ENCODE assay signal across 28 cellular contexts in genomic region chr12:117145597-117146154, GRCh38. TPM values are rescaled to one million over a fixed set of nuclear protein-coding genes. Genes with fewer than 3 reads are reported as not detected.
"Had no signal": no experiment of that assay in that cellular context is flagged by ENCODE, and none has a peak within 500 bp of the region (broad histone marks: within the 10 kb centered on the region; RNA-seq: fewer than 3 reads in every experiment).

No MANE protein-coding gene starts in this region.

- H3K9me3 ChIP-seq: pancreas, psoas muscle, right atrium auricular region, suprapubic skin, tibial artery had no signal

- H3K36me3 ChIP-seq: brain microvascular endothelial cell had no signal

- H3K4me3 ChIP-seq: pancreas, psoas muscle, right atrium auricular region, smooth muscle cell, suprapubic skin, tibial artery had no signal

- H3K4me3 Mint-ChIP-seq: activated CD4-positive, alpha-beta T cell treated with anti-CD3 and anti-CD28 coated beads, Interleukin-2, amount 10 ng/mL, durations not matched to agents 7 days and 5 days; activated naive CD8-positive, alpha-beta T cell treated with anti-CD3 and anti-CD28 coated beads, Interleukin-2, amount 10 ng/mL, durations not matched to agents 7 days and 5 days; central memory CD8-positive, alpha-beta T cell; dendritic cell treated with granulocyte-macrophage colony-stimulating factor and Interleukin-4, amounts not matched to agents 40 ng/mL and 50 ng/mL, for 4 days; endodermal cell; immature natural killer cell; nephron had no signal

- H3K4me2 ChIP-seq: smooth muscle cell had no signal

- FAIRE-seq: astrocyte, kidney, pancreas had no signal

- ATAC-seq: activated CD4-positive, CD25-positive, alpha-beta regulatory T cell treated with anti-CD3 and anti-CD28 coated beads, Interleukin-2, amount 50 U/mL, for 24 hours; esophagus mucosa; left colon; pancreas; psoas muscle had no signal

- H3K27me3 ChIP-seq: brain microvascular endothelial cell, pancreas, right atrium auricular region, suprapubic skin, tibial artery had no signal

- H3K27ac ChIP-seq: brain microvascular endothelial cell, pancreas, psoas muscle, right atrium auricular region, suprapubic skin, tibial artery had no signal

- H3K27me3 Mint-ChIP-seq: activated CD4-positive, alpha-beta T cell treated with anti-CD3 and anti-CD28 coated beads, Interleukin-2, amount 10 ng/mL, durations not matched to agents 7 days and 5 days; activated naive CD8-positive, alpha-beta T cell treated with anti-CD3 and anti-CD28 coated beads, Interleukin-2, amount 10 ng/mL, durations not matched to agents 7 days and 5 days; central memory CD8-positive, alpha-beta T cell; dendritic cell treated with granulocyte-macrophage colony-stimulating factor and Interleukin-4, amounts not matched to agents 40 ng/mL and 50 ng/mL, for 4 days had no signal

- H3K9me3 Mint-ChIP-seq: activated CD4-positive, alpha-beta T cell treated with anti-CD3 and anti-CD28 coated beads, Interleukin-2, amount 10 ng/mL, durations not matched to agents 7 days and 5 days; activated naive CD8-positive, alpha-beta T cell treated with anti-CD3 and anti-CD28 coated beads, Interleukin-2, amount 10 ng/mL, durations not matched to agents 7 days and 5 days; central memory CD8-positive, alpha-beta T cell; dendritic cell treated with granulocyte-macrophage colony-stimulating factor and Interleukin-4, amounts not matched to agents 40 ng/mL and 50 ng/mL, for 4 days; endodermal cell; immature natural killer cell; nephron had no signal

- DNase-seq: activated CD4-positive, alpha-beta T cell treated with anti-CD3 and anti-CD28 coated beads, Interleukin-2, amount 10 ng/mL, durations not matched to agents 7 days and 5 days; activated CD8-positive, alpha-beta memory T cell treated with anti-CD3 and anti-CD28 coated beads for 24 hours; activated naive CD4-positive, alpha-beta T cell; activated naive CD8-positive, alpha-beta T cell treated with anti-CD3 and anti-CD28 coated beads, Interleukin-2, amount 10 ng/mL, durations not matched to agents 7 days and 5 days; amniotic stem cell; brain microvascular endothelial cell; endodermal cell; foreskin fibroblast; immature natural killer cell; kidney; left colon; mammary epithelial cell; pancreas; psoas muscle; stimulated activated CD4-positive, alpha-beta T cell treated with anti-CD3 and anti-CD28 coated beads, Interleukin-1b, Interleukin-23, amount 100 ng/mL, for 48 hours; stimulated activated CD4-positive, alpha-beta T cell treated with anti-CD3 and anti-CD28 coated beads, Interleukin-4, amount 100 ng/mL, for 4 hours; stimulated activated CD8-positive, alpha-beta memory T cell treated with anti-CD3 and anti-CD28 coated beads, Interleukin-4, amount 100 ng/mL, for 48 hours; stimulated activated naive CD4-positive, alpha-beta T cell had no signal

- H3K27ac Mint-ChIP-seq: activated naive CD8-positive, alpha-beta T cell treated with anti-CD3 and anti-CD28 coated beads, Interleukin-2, amount 10 ng/mL, durations not matched to agents 7 days and 5 days; dendritic cell treated with granulocyte-macrophage colony-stimulating factor and Interleukin-4, amounts not matched to agents 40 ng/mL and 50 ng/mL, for 4 days; endodermal cell; immature natural killer cell; nephron had no signal

RNA-seq across cellular contexts. Expression of gene TESC, which starts 46.5 kb away (rescaled TPM):
- polyA plus RNA-seq: mammary epithelial cell had no signal
